ENCODE assay signal across 24 cellular contexts in the genomic region with DNA sequence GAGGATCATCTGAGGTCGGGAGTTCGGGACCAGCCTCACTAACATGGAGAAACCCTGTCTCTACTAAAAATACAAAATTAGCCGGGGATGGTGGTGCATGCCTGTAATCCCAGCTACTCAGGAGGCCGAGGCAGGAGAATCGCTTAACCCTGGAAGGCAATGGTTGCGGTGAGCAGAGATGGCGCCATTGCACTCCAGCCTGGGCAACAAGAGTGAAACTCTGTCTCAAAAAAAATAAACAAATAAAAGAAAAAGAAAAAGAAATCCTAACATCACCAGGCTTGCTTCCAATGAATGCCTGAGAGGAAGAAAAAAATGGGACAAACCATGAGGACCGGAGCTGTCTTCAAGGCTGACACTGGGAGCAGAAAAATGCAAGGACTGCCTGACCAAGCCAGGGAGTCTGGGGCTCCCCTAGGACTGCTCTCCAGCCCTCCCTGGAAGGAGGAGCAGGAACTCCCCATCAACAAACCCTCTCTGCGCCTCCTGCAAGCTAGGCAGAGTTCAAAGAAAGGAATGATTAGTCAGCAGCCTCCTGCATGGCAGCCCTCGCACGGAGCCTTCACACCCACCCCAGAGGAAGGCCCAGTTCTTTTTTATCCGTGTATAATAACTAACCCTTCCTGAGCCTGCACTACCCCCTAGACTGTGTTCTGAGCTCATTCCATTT. TPM values are rescaled to one million over a fixed set of nuclear protein-coding genes. Genes with fewer than 3 reads are reported as not detected.
A peak's percentile ranks its signal among the peaks of the same experiment; 100 is the strongest.
DNase-seq lines count a peak whose midpoint lies in the region; ATAC-seq and TF ChIP-seq lines count a peak whose summit lies in the region.
"Had no signal": no experiment of that assay in that cellular context is flagged by ENCODE, and none has a peak within 500 bp of the region (broad histone marks: within the 10 kb centered on the region; RNA-seq: fewer than 3 reads in every experiment).

No MANE protein-coding gene starts in this region.

- H3K36me3 ChIP-seq in HEK293 (ENCODE audit: control insufficient read depth in 2 of 2, insufficient read depth in 1 of 2, low read length in 2 of 2) = peaks cover 10 to 81% of the 10 kb centered on the region in 2 experiments; a peak in 2 of 3 replicates
- no peaks in the 10 kb centered on the region for H3K36me3 ChIP-seq in brain microvascular endothelial cell (replicated peaks)
- peaks cover 15% of the 10 kb centered on the region for H3K36me3 ChIP-seq in PC-3 (ENCODE audit: low read depth, low read length)
- H3K36me3 ChIP-seq: SJSA1 had no signal

- H3K27me3 ChIP-seq in brain microvascular endothelial cell (replicated peaks) = no peaks in the 10 kb centered on the region
- no peaks in the 10 kb centered on the region for H3K27me3 ChIP-seq in PC-3 (ENCODE audit: low read length)
- H3K27me3 ChIP-seq: adrenal gland, neutrophil, Peyer's patch, SJSA1, thyroid gland had no signal

- H3K9me3 ChIP-seq in HEK293 (ENCODE audit: control insufficient read depth, insufficient read depth, low read depth, low read length) (no peaks in the 10 kb centered on the region), PC-3 (ENCODE audit: low read length) (no peaks in the 10 kb centered on the region)
- H3K9me3 ChIP-seq: adrenal gland, lower lobe of right lung, neutrophil, Peyer's patch, SJSA1, thyroid gland had no signal

- no peaks in the 10 kb centered on the region for H3K79me2 ChIP-seq in PC-3 (ENCODE audit: low read length)

- H3K27ac ChIP-seq in HEK293 (ENCODE audit: extremely low read depth, low read depth, low read length) (no peak overlapping the region), brain microvascular endothelial cell (no peak overlapping the region), PC-3 (ENCODE audit: low read length) (no peak overlapping the region)
- H3K27ac ChIP-seq: adrenal gland, lower lobe of right lung, neutrophil, Peyer's patch, SJSA1, thyroid gland had no signal

- no TSS peak for BruUV-seq in PC-3 (replicated peaks; lab: Mats Ljungman, UMichigan)

- no peaks in the 10 kb centered on the region for H4K20me1 ChIP-seq in PC-3 (ENCODE audit: low read length)

- no peaks in the 10 kb centered on the region for H3F3A ChIP-seq in PC-3 (ENCODE audit: low read length, unreplicated experiment)

- H3K4me3 ChIP-seq in HEK293 (ENCODE audit: low read depth, low read length) = no peak overlapping the region
- no peak overlapping the region for H3K4me3 ChIP-seq in brain microvascular endothelial cell (ENCODE audit: low read depth, low read length)
- no peak overlapping the region for H3K4me3 ChIP-seq in PC-3 (ENCODE audit: low read length)
- H3K4me3 ChIP-seq: adrenal gland, lower lobe of right lung, Peyer's patch, SJSA1, thyroid gland had no signal

- H2AFZ ChIP-seq in PC-3 (ENCODE audit: low read length) = no peak overlapping the region

- ATAC-seq in memory B cell (ENCODE audit: low read depth) = no peak
- no peak for ATAC-seq in PC-3
- ATAC-seq in GM19351 (IDR thresholded peaks at IDR 0.05; ENCODE audit: unreplicated experiment) = no peak
- ATAC-seq: lower lobe of right lung had no signal

- CTCF ChIA-PET in HEK293 (lab: Yijun Ruan, JAX) = interaction anchor here (1.4 kb wide), 1 partner anchor 89 kb away, joined by 4 read pairs; no protein-coding TSS in a partner anchor
- CTCF ChIA-PET in PC-3 (lab: Charles Lee) = no interaction called here

- intact Hi-C loops in PC-3 (cut with micrococcal nuclease) = no loop called here

- H3K9me2 ChIP-seq in PC-3 (replicated peaks; ENCODE audit: low read length) = no peaks in the 10 kb centered on the region

- in situ Hi-C loops in brain microvascular endothelial cell (cut with HindIII; ENCODE audit: low pct_ligation_motif_present, low sequenced_read_pairs) = no loop called here

- peaks cover 5% of the 10 kb centered on the region for H3K4me1 Mint-ChIP-seq in memory B cell
- H3K4me1 Mint-ChIP-seq: central memory CD8-positive, alpha-beta T cell had no signal

- no peak overlapping the region for H3K9ac ChIP-seq in PC-3 (ENCODE audit: low read length)

- no peak overlapping the region for H3K4me2 ChIP-seq in PC-3 (ENCODE audit: low read length)

- H3K9me3 Mint-ChIP-seq in memory B cell = no peaks in the 10 kb centered on the region
- H3K9me3 Mint-ChIP-seq: central memory CD8-positive, alpha-beta T cell; stimulated activated naive CD8-positive, alpha-beta T cell treated with anti-CD3 and anti-CD28 coated beads, Interleukin-15, Interleukin-2, amounts not matched to agents 100 ng/mL and 50 ng/mL, for 24 hours had no signal

- peaks cover 29% of the 10 kb centered on the region for H3K36me3 Mint-ChIP-seq in memory B cell

- TF ChIP-seq CTCF in HEK293 (tag by site-specific recombination; IDR thresholded peaks at IDR 0.05) = no peak
- TF ChIP-seq CTCF in brain microvascular endothelial cell (IDR thresholded peaks at IDR 0.05; ENCODE audit: low read depth, low read length, missing control alignments) = no peak
- no peak for TF ChIP-seq CTCF in PC-3 (conservative IDR thresholded peaks at IDR 0.05; ENCODE audit: low read depth, low read length)

- H3K27ac Mint-ChIP-seq in memory B cell = peak overlapping the region; percentile 20

- H3K27me3 Mint-ChIP-seq in memory B cell = no peaks in the 10 kb centered on the region
- H3K27me3 Mint-ChIP-seq: central memory CD8-positive, alpha-beta T cell; stimulated activated naive CD8-positive, alpha-beta T cell treated with anti-CD3 and anti-CD28 coated beads, Interleukin-15, Interleukin-2, amounts not matched to agents 100 ng/mL and 50 ng/mL, for 24 hours had no signal

- DNase-seq in Daoy (ENCODE audit: low read depth) (peak; percentile 21), brain microvascular endothelial cell (peak; percentile 28), memory B cell (ENCODE audit: low spot score in 2 of 2) (no peak), PC-3 (no peak), DMS 273 (lab: John Stamatoyannopoulos, UW; ENCODE audit: unreplicated experiment) (no peak), NCI-H446 (lab: John Stamatoyannopoulos, UW) (no peak)
- DNase-seq: activated CD4-positive, alpha-beta T cell treated with anti-CD3 and anti-CD28 coated beads for 48 hours; activated effector memory CD4-positive, alpha-beta T cell treated with anti-CD3 and anti-CD28 coated beads, Interleukin-2, amount 50 U/mL, for 16 hours; adrenal gland; GF-D8; Kasumi-1; lower lobe of right lung; NCI-H1092; NCI-H2081 treated with DMSO at 0.1 percent for 48 hours; Peyer's patch; stimulated activated CD4-positive, alpha-beta T cell treated with anti-CD3 and anti-CD28 coated beads, Interleukin-4, amount 100 ng/mL, for 24 hours; thyroid gland had no signal

- H3K4me3 Mint-ChIP-seq in memory B cell = no peak overlapping the region
- H3K4me3 Mint-ChIP-seq: central memory CD8-positive, alpha-beta T cell; stimulated activated naive CD8-positive, alpha-beta T cell treated with anti-CD3 and anti-CD28 coated beads, Interleukin-15, Interleukin-2, amounts not matched to agents 100 ng/mL and 50 ng/mL, for 24 hours had no signal

- no peaks in the 10 kb centered on the region for H3K4me1 ChIP-seq in HEK293 (ENCODE audit: control insufficient read depth, insufficient read depth, low read length)
- no peaks in the 10 kb centered on the region for H3K4me1 ChIP-seq in PC-3 (ENCODE audit: insufficient read depth, low read length)
- H3K4me1 ChIP-seq: adrenal gland, lower lobe of right lung, Peyer's patch, SJSA1, thyroid gland had no signal

- POLR2A ChIA-PET in HEK293 (lab: Yijun Ruan, JAX) = no interaction called here
- POLR2A ChIA-PET in PC-3 (lab: Charles Lee; ENCODE audit: unreplicated experiment) = no interaction called here

TF ChIP-seq in HEK293, 187 proteins besides CTCF, POLR2A, EP300 and RAD21:
- TF ChIP-seq ZNF560 (tag by site-specific recombination; IDR thresholded peaks at IDR 0.05; ENCODE audit: borderline replicate concordance) (no peak), GLIS1 (tag by site-specific recombination; IDR thresholded peaks at IDR 0.05) (peak; percentile 83), ZNF555 (tag by site-specific recombination; conservative IDR thresholded peaks at IDR 0.05) (no peak), ZNF239 (tag by site-specific recombination; IDR thresholded peaks at IDR 0.05) (no peak), IKZF3 (tag by site-specific recombination; IDR thresholded peaks at IDR 0.05) (no peak)

RNA-seq across cellular contexts. Expression of a gene that starts 55.4 kb away (rescaled TPM):
- total RNA-seq in Daoy (2014; rRNA removed; shearing (Covaris generic)) = 8.9 and 9.2 TPM in 2 replicates
- 64.0 and 75.3 TPM in 2 replicates for total RNA-seq in PC-3 (2014; rRNA removed)
- total RNA-seq: fibroblast of villous mesenchyme had no signal

Comparison
In these comparisons a context has a peak if more than half of its experiments do, and no peak if none do; other contexts are left out.
1. DNase-seq: peak in Daoy (single experiment) and brain microvascular endothelial cell (single experiment); none in memory B cell (0 of 2), PC-3 (single experiment), DMS 273 (single experiment) and NCI-H446 (0 of 2).